In the genomic region with DNA sequence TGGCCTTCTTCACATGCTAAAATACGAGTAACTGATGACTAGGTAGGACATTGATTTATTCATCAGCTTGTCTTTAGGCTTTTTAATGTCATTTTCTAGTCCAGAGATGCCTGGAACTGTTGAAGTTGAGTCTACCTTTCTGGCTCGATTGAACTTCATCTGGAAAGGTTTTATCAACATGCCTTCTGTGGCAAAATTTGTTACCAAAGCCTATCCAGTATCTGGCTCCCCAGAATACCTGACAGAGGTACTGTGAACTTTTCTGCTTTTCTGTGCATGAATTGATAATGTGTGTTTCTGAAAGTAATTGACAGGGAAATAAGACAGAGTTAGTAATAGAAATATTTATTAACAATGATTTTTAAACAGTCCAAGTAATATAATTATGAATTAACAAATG, we compare ENCODE assay signal across 10 cellular contexts.
"Had no signal": no experiment of that assay in that cellular context is flagged by ENCODE, and none has a peak within 500 bp of the region (broad histone marks: within the 10 kb centered on the region; RNA-seq: fewer than 3 reads in every experiment).

No MANE protein-coding gene starts in this region.

- H3K9me3 ChIP-seq: HAP-1 had no signal

- ATAC-seq: HCT116, HepG2 had no signal

- H3K4me3 ChIP-seq: GM23248, HAP-1 had no signal

- H3K9me3 Mint-ChIP-seq: HFFc6, IgD-negative memory B cell had no signal

- H3K27me3 Mint-ChIP-seq: IgD-negative memory B cell had no signal

- DNase-seq: GM23248, GOT3, H7, HFFc6, KBM-7 had no signal

- H3K4me1 ChIP-seq: HAP-1 had no signal

- H3K4me3 Mint-ChIP-seq: HFFc6, IgD-negative memory B cell had no signal

- H3K27ac Mint-ChIP-seq: HFFc6 had no signal

- H3K27ac ChIP-seq: GM23248, HL-60 had no signal
